Comparison of ENCODE assay signal across 1 cellular context in the genomic region with DNA sequence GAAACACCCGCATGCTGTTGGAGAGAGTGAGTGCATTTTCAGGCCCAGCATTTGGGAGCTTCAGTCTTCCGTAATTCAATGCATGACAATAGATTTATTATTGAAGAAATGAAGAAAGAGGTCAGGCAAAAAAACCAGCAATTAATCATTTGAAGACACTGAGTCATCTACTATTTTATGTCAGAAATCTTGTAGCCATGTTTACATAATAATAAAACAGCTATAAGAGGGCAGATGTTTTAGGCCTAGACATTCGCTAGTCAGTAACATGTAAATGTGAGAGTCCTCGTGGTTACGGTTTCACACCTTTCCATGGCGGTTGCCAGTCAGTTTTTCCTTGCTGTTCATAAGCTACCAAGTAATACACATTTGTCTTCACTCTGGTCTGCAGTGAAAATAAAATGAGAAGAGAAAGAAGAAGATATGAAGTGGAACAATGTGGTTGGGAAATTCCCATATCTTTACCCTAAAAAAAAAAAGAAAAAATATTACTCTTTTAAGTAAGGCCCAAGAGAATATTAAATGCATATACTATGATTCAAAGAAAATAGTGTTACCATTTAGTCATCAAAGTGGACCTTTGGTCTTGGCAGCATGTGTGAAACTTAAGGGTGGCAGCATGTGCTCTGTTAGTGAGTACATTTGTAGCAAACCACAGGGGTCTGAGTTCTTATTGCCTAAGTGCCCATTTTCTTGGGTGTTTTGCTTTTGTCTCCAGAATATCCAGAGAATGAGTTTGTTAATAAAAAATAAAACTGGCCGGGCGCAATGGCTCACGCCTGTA.
TF ChIP-seq lines count a peak whose summit lies in the region.

No MANE protein-coding gene starts in this region.

TF ChIP-seq in GM12878, 131 proteins besides CTCF, POLR2A, EP300 and RAD21 (continued from another document and continues in another):
- no peak for TF ChIP-seq RAD51 (IDR thresholded peaks at IDR 0.05)
- peak; percentile 92 for TF ChIP-seq CBFB (IDR thresholded peaks at IDR 0.05; ENCODE audit: low read depth)
- no peak; the same call in 1 of the 2 replicates for TF ChIP-seq BMI1 (IDR thresholded peaks at IDR 0.05; ENCODE audit: borderline replicate concordance)
- TF ChIP-seq RUNX3 (IDR thresholded peaks at IDR 0.05; ENCODE audit: low read length): peak; percentile 96
- no peak; the same call in 1 of the 2 replicates for TF ChIP-seq ZNF217 (IDR thresholded peaks at IDR 0.05)
- no peak for TF ChIP-seq ZSCAN29 (IDR thresholded peaks at IDR 0.05)
- peak; percentile 88 to 89 for TF ChIP-seq IKZF2 (IDR thresholded peaks at IDR 0.05)
- no peak for TF ChIP-seq HDAC6 (IDR thresholded peaks at IDR 0.05; ENCODE audit: unreplicated experiment)
- peak; percentile 74; the same call in 1 of the 2 replicates for TF ChIP-seq CREM (IDR thresholded peaks at IDR 0.05; ENCODE audit: low read depth)
- TF ChIP-seq, protein P1, sequence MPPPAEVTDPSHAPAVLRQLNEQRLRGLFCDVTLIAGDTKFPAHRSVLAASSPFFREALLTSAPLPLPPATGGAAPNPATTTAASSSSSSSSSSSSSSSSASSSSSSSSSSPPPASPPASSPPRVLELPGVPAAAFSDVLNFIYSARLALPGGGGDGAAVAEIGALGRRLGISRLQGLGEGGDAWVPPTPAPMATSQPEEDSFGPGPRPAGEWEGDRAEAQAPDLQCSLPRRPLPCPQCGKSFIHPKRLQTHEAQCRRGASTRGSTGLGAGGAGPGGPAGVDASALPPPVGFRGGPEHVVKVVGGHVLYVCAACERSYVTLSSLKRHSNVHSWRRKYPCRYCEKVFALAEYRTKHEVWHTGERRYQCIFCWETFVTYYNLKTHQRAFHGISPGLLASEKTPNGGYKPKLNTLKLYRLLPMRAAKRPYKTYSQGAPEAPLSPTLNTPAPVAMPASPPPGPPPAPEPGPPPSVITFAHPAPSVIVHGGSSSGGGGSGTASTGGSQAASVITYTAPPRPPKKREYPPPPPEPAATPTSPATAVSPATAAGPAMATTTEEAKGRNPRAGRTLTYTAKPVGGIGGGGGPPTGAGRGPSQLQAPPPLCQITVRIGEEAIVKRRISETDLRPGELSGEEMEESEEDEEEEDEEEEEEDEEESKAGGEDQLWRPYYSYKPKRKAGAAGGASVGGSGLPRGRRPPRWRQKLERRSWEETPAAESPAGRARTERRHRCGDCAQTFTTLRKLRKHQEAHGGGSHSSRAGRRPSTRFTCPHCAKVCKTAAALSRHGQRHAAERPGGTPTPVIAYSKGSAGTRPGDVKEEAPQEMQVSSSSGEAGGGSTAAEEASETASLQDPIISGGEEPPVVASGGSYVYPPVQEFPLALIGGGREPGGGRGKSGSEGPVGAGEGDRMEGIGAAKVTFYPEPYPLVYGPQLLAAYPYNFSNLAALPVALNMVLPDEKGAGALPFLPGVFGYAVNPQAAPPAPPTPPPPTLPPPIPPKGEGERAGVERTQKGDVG (CRISPR knock-in tag; IDR thresholded peaks at IDR 0.05): no peak
- TF ChIP-seq STAT1 (conservative IDR thresholded peaks at IDR 0.05): no peak
- TF ChIP-seq, protein P2, sequence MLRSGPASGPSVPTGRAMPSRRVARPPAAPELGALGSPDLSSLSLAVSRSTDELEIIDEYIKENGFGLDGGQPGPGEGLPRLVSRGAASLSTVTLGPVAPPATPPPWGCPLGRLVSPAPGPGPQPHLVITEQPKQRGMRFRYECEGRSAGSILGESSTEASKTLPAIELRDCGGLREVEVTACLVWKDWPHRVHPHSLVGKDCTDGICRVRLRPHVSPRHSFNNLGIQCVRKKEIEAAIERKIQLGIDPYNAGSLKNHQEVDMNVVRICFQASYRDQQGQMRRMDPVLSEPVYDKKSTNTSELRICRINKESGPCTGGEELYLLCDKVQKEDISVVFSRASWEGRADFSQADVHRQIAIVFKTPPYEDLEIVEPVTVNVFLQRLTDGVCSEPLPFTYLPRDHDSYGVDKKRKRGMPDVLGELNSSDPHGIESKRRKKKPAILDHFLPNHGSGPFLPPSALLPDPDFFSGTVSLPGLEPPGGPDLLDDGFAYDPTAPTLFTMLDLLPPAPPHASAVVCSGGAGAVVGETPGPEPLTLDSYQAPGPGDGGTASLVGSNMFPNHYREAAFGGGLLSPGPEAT (IDR thresholded peaks at IDR 0.05; ENCODE audit: low read depth): peak; percentile 95
- peak; percentile 28; the same call in 1 of the 2 replicates for TF ChIP-seq GABPA (IDR thresholded peaks at IDR 0.05; ENCODE audit: low read depth)
- TF ChIP-seq, protein P3, sequence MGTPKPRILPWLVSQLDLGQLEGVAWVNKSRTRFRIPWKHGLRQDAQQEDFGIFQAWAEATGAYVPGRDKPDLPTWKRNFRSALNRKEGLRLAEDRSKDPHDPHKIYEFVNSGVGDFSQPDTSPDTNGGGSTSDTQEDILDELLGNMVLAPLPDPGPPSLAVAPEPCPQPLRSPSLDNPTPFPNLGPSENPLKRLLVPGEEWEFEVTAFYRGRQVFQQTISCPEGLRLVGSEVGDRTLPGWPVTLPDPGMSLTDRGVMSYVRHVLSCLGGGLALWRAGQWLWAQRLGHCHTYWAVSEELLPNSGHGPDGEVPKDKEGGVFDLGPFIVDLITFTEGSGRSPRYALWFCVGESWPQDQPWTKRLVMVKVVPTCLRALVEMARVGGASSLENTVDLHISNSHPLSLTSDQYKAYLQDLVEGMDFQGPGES (IDR thresholded peaks at IDR 0.05): no peak
- no peak; the same call in 1 of the 2 replicates for TF ChIP-seq SMC3 (IDR thresholded peaks at IDR 0.05; ENCODE audit: borderline replicate concordance, low read length)
- peak in 1 of 2 experiments; percentile 45; a peak in 1 of 4 replicates for TF ChIP-seq BHLHE40 (IDR thresholded peaks at IDR 0.05; ENCODE audit: borderline replicate concordance in 1 of 2, low read depth in 2 of 2, low read length in 1 of 2)
- TF ChIP-seq, protein P4, sequence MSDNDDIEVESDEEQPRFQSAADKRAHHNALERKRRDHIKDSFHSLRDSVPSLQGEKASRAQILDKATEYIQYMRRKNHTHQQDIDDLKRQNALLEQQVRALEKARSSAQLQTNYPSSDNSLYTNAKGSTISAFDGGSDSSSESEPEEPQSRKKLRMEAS (IDR thresholded peaks at IDR 0.05; ENCODE audit: low read depth, low read length): no peak
- no peak for TF ChIP-seq SP1 (IDR thresholded peaks at IDR 0.05; ENCODE audit: low read depth, low read length)
- no peak for TF ChIP-seq EZH2 (IDR thresholded peaks at IDR 0.05; ENCODE audit: borderline replicate concordance, control insufficient read depth, low read depth, low read length)
- TF ChIP-seq, protein P5, sequence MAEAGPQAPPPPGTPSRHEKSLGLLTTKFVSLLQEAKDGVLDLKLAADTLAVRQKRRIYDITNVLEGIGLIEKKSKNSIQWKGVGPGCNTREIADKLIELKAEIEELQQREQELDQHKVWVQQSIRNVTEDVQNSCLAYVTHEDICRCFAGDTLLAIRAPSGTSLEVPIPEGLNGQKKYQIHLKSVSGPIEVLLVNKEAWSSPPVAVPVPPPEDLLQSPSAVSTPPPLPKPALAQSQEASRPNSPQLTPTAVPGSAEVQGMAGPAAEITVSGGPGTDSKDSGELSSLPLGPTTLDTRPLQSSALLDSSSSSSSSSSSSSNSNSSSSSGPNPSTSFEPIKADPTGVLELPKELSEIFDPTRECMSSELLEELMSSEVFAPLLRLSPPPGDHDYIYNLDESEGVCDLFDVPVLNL (IDR thresholded peaks at IDR 0.05; ENCODE audit: low read depth, low read length): no peak
- TF ChIP-seq NFXL1 (IDR thresholded peaks at IDR 0.05; ENCODE audit: borderline replicate concordance): no peak
- TF ChIP-seq, protein P6, sequence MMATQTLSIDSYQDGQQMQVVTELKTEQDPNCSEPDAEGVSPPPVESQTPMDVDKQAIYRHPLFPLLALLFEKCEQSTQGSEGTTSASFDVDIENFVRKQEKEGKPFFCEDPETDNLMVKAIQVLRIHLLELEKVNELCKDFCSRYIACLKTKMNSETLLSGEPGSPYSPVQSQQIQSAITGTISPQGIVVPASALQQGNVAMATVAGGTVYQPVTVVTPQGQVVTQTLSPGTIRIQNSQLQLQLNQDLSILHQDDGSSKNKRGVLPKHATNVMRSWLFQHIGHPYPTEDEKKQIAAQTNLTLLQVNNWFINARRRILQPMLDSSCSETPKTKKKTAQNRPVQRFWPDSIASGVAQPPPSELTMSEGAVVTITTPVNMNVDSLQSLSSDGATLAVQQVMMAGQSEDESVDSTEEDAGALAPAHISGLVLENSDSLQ (IDR thresholded peaks at IDR 0.05): peak; percentile 46; the same call in 1 of the 2 replicates
- TF ChIP-seq ESRRA (IDR thresholded peaks at IDR 0.05; ENCODE audit: low read length): no peak
- TF ChIP-seq, protein P7, sequence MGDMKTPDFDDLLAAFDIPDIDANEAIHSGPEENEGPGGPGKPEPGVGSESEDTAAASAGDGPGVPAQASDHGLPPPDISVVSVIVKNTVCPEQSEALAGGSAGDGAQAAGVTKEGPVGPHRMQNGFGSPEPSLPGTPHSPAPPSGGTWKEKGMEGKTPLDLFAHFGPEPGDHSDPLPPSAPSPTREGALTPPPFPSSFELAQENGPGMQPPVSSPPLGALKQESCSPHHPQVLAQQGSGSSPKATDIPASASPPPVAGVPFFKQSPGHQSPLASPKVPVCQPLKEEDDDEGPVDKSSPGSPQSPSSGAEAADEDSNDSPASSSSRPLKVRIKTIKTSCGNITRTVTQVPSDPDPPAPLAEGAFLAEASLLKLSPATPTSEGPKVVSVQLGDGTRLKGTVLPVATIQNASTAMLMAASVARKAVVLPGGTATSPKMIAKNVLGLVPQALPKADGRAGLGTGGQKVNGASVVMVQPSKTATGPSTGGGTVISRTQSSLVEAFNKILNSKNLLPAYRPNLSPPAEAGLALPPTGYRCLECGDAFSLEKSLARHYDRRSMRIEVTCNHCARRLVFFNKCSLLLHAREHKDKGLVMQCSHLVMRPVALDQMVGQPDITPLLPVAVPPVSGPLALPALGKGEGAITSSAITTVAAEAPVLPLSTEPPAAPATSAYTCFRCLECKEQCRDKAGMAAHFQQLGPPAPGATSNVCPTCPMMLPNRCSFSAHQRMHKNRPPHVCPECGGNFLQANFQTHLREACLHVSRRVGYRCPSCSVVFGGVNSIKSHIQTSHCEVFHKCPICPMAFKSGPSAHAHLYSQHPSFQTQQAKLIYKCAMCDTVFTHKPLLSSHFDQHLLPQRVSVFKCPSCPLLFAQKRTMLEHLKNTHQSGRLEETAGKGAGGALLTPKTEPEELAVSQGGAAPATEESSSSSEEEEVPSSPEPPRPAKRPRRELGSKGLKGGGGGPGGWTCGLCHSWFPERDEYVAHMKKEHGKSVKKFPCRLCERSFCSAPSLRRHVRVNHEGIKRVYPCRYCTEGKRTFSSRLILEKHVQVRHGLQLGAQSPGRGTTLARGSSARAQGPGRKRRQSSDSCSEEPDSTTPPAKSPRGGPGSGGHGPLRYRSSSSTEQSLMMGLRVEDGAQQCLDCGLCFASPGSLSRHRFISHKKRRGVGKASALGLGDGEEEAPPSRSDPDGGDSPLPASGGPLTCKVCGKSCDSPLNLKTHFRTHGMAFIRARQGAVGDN (IDR thresholded peaks at IDR 0.05): no peak
- no peak for TF ChIP-seq FOXK2 (IDR thresholded peaks at IDR 0.05)
- TF ChIP-seq MTA3 (IDR thresholded peaks at IDR 0.05; ENCODE audit: borderline replicate concordance, low read length): peak; percentile 88; the same call in 1 of the 2 replicates
- TF ChIP-seq SUZ12 (IDR thresholded peaks at IDR 0.05; ENCODE audit: unreplicated experiment): no peak
- TF ChIP-seq, protein P8, sequence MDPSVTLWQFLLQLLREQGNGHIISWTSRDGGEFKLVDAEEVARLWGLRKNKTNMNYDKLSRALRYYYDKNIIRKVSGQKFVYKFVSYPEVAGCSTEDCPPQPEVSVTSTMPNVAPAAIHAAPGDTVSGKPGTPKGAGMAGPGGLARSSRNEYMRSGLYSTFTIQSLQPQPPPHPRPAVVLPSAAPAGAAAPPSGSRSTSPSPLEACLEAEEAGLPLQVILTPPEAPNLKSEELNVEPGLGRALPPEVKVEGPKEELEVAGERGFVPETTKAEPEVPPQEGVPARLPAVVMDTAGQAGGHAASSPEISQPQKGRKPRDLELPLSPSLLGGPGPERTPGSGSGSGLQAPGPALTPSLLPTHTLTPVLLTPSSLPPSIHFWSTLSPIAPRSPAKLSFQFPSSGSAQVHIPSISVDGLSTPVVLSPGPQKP (IDR thresholded peaks at IDR 0.05; ENCODE audit: low read depth, low read length): no peak
- no peak for TF ChIP-seq MXI1 (IDR thresholded peaks at IDR 0.05; ENCODE audit: low read depth, low read length)
- TF ChIP-seq EGR1 (IDR thresholded peaks at IDR 0.05; ENCODE audit: borderline replicate concordance in 1 of 2, low read depth in 2 of 2, low read length in 2 of 2): no peak
- TF ChIP-seq WRNIP1 (IDR thresholded peaks at IDR 0.05; ENCODE audit: borderline replicate concordance, low read depth, low read length): no peak
- TF ChIP-seq NFYA (IDR thresholded peaks at IDR 0.05; ENCODE audit: borderline replicate concordance, low read depth, low read length): no peak
- TF ChIP-seq BRCA1 (IDR thresholded peaks at IDR 0.05; ENCODE audit: low read depth, low read length): no peak
- 0 out of 2 replicates have a peak, but pooled peaks have one; percentile 11 for TF ChIP-seq TCF7 (IDR thresholded peaks at IDR 0.05; ENCODE audit: borderline replicate concordance)
- peak; percentile 75; the same call in 1 of the 2 replicates for TF ChIP-seq PML (IDR thresholded peaks at IDR 0.05; ENCODE audit: low read length)
- peak; percentile 60; the same call in 1 of the 2 replicates for TF ChIP-seq PAX5 (IDR thresholded peaks at IDR 0.05; ENCODE audit: borderline replicate concordance, low read depth, low read length)
- TF ChIP-seq STAT3 (IDR thresholded peaks at IDR 0.05; ENCODE audit: low read depth, low read length): no peak
- TF ChIP-seq, protein P9, sequence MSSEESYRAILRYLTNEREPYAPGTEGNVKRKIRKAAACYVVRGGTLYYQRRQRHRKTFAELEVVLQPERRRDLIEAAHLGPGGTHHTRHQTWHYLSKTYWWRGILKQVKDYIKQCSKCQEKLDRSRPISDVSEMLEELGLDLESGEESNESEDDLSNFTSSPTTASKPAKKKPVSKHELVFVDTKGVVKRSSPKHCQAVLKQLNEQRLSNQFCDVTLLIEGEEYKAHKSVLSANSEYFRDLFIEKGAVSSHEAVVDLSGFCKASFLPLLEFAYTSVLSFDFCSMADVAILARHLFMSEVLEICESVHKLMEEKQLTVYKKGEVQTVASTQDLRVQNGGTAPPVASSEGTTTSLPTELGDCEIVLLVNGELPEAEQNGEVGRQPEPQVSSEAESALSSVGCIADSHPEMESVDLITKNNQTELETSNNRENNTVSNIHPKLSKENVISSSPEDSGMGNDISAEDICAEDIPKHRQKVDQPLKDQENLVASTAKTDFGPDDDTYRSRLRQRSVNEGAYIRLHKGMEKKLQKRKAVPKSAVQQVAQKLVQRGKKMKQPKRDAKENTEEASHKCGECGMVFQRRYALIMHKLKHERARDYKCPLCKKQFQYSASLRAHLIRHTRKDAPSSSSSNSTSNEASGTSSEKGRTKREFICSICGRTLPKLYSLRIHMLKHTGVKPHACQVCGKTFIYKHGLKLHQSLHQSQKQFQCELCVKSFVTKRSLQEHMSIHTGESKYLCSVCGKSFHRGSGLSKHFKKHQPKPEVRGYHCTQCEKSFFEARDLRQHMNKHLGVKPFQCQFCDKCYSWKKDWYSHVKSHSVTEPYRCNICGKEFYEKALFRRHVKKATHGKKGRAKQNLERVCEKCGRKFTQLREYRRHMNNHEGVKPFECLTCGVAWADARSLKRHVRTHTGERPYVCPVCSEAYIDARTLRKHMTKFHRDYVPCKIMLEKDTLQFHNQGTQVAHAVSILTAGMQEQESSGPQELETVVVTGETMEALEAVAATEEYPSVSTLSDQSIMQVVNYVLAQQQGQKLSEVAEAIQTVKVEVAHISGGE (CRISPR knock-in tag; IDR thresholded peaks at IDR 0.05): no peak
- no peak for TF ChIP-seq KDM1A (IDR thresholded peaks at IDR 0.05; ENCODE audit: borderline replicate concordance)
- TF ChIP-seq RBBP5 (conservative IDR thresholded peaks at IDR 0.05): no peak
